Comparison of ENCODE assay signal across 25 cellular contexts in genomic region chr6:169833258-169833794, GRCh38.
DNase-seq lines count a peak whose midpoint lies in the region; ATAC-seq and TF ChIP-seq lines count a peak whose summit lies in the region.
"Had no signal": no experiment of that assay in that cellular context is flagged by ENCODE, and none has a peak within 500 bp of the region (broad histone marks: within the 10 kb centered on the region; RNA-seq: fewer than 3 reads in every experiment).

No MANE protein-coding gene starts in this region.

- H3K4me1 ChIP-seq in esophagus muscularis mucosa (peaks cover 0 to 7% (median 4%) of the 10 kb centered on the region in 4 donors), testis (no peaks in the 10 kb centered on the region), SJCRH30 (no peaks in the 10 kb centered on the region)
- H3K4me1 ChIP-seq: HAP-1 had no signal

- H3K27ac Mint-ChIP-seq in activated CD8-positive, alpha-beta memory T cell treated with anti-CD3 and anti-CD28 coated beads, Interleukin-2, amount 10 ng/mL, durations not matched to agents 7 days and 5 days, result no peak overlapping the region
- no peak overlapping the region for H3K27ac Mint-ChIP-seq in HFFc6
- H3K27ac Mint-ChIP-seq: activated CD4-positive, alpha-beta memory T cell treated with anti-CD3 and anti-CD28 coated beads for 36 hours; activated naive CD4-positive, alpha-beta T cell treated with anti-CD3 and anti-CD28 coated beads, Interleukin-2, amount 50 U/mL, for 24 hours; activated T-helper 2 cell treated with anti-CD3 and anti-CD28 coated beads, Interferon-gamma antibody, Interleukin-2, Interleukin-4, amounts not matched to agents 10 μg/mL and 5 μg/mL and 100 μg/mL, durations not matched to agents 14 hours and 24 hours and 36 hours; CD4-positive, alpha-beta T cell; immature natural killer cell; T-helper 17 cell had no signal

- ATAC-seq in activated CD8-positive, alpha-beta memory T cell treated with anti-CD3 and anti-CD28 coated beads, Interleukin-2, amount 10 ng/mL, durations not matched to agents 7 days and 5 days, result no peak
- ATAC-seq in HG02973 (IDR thresholded peaks at IDR 0.05; ENCODE audit: unreplicated experiment), result no peak
- ATAC-seq: stimulated activated naive CD8-positive, alpha-beta T cell treated with anti-CD3 and anti-CD28 coated beads, Interleukin-15, Interleukin-2, amounts not matched to agents 100 U/mL and 50 U/mL, for 24 hours; T-helper 17 cell had no signal

- H3K9me3 ChIP-seq in esophagus muscularis mucosa, result no peaks in the 10 kb centered on the region
- no peaks in the 10 kb centered on the region for H3K9me3 ChIP-seq in testis
- H3K9me3 ChIP-seq in SJCRH30 (replicated peaks), result no peaks in the 10 kb centered on the region
- H3K9me3 ChIP-seq: HAP-1, ovary, thoracic aorta had no signal

- WGBS in esophagus muscularis mucosa, result 83% methylated on average over 7 of the region's 7 CpGs
- 90 to 95% methylated on average over 7 of the region's 7 CpGs for WGBS in testis, 2 donors

- no peaks in the 10 kb centered on the region for H3K9me3 Mint-ChIP-seq in activated CD8-positive, alpha-beta memory T cell treated with anti-CD3 and anti-CD28 coated beads, Interleukin-2, amount 10 ng/mL, durations not matched to agents 7 days and 5 days (ENCODE audit: low read depth)
- no peaks in the 10 kb centered on the region for H3K9me3 Mint-ChIP-seq in HFFc6
- H3K9me3 Mint-ChIP-seq: activated CD4-positive, alpha-beta memory T cell treated with anti-CD3 and anti-CD28 coated beads for 36 hours; activated naive CD4-positive, alpha-beta T cell treated with anti-CD3 and anti-CD28 coated beads, Interleukin-2, amount 50 U/mL, for 24 hours; activated T-helper 2 cell treated with anti-CD3 and anti-CD28 coated beads, Interferon-gamma antibody, Interleukin-2, Interleukin-4, amounts not matched to agents 10 μg/mL and 5 μg/mL and 100 μg/mL, durations not matched to agents 14 hours and 24 hours and 36 hours; CD4-positive, alpha-beta T cell had no signal

- peaks cover 0 to 37% (median 0%) of the 10 kb centered on the region in 4 donors for H3K27me3 ChIP-seq in esophagus muscularis mucosa
- no peaks in the 10 kb centered on the region for H3K27me3 ChIP-seq in testis
- no peaks in the 10 kb centered on the region for H3K27me3 ChIP-seq in SJCRH30
- H3K27me3 ChIP-seq: ovary had no signal

- no peak overlapping the region for H3K4me3 Mint-ChIP-seq in activated CD8-positive, alpha-beta memory T cell treated with anti-CD3 and anti-CD28 coated beads, Interleukin-2, amount 10 ng/mL, durations not matched to agents 7 days and 5 days
- no peak overlapping the region for H3K4me3 Mint-ChIP-seq in HFFc6
- H3K4me3 Mint-ChIP-seq: activated CD4-positive, alpha-beta memory T cell treated with anti-CD3 and anti-CD28 coated beads for 36 hours; activated naive CD4-positive, alpha-beta T cell treated with anti-CD3 and anti-CD28 coated beads, Interleukin-2, amount 50 U/mL, for 24 hours; CD4-positive, alpha-beta T cell; immature natural killer cell; T-helper 17 cell had no signal

- intact Hi-C loops in esophagus muscularis mucosa (cut with DNase I), result loop anchor here (10.0 kb wide), 1 partner anchor 461 kb away; the partner anchor contains the start of gene DLL1
- intact Hi-C loops in testis (cut with DNase I; ENCODE audit: low total_unique reads), result loop anchor here (10.0 kb wide), 1 partner anchor 461 kb away; the partner anchor contains the start of gene DLL1

- TF ChIP-seq CTCF in esophagus muscularis mucosa (IDR thresholded peaks at IDR 0.05), result no peak
- no peak for TF ChIP-seq CTCF in testis (IDR thresholded peaks at IDR 0.05)
- no peak for TF ChIP-seq CTCF in HFFc6 (IDR thresholded peaks at IDR 0.05)

- no peak for TF ChIP-seq EP300 in esophagus muscularis mucosa (IDR thresholded peaks at IDR 0.05)

- H3K36me3 ChIP-seq in esophagus muscularis mucosa (no peaks in the 10 kb centered on the region), testis (ENCODE audit: low read depth, missing control alignments) (no peaks in the 10 kb centered on the region), SJCRH30 (no peaks in the 10 kb centered on the region)
- H3K36me3 ChIP-seq: HAP-1, ovary, thoracic aorta had no signal

- no peak for TF ChIP-seq POLR2A in esophagus muscularis mucosa (IDR thresholded peaks at IDR 0.05; ENCODE audit: low read depth)
- no peak for TF ChIP-seq POLR2A in testis (IDR thresholded peaks at IDR 0.05)

- CTCF ChIA-PET in activated CD8-positive, alpha-beta memory T cell treated with anti-CD3 and anti-CD28 coated beads, Interleukin-2, amount 10 ng/mL, durations not matched to agents 7 days and 5 days (lab: Charles Lee), result interaction anchor here (1.2 to 3.0 kb wide), 4 partner anchors 9 to 456 kb away, joined by 3 to 13 read pairs (median 4); no protein-coding TSS in a partner anchor

- peaks cover 2% of the 10 kb centered on the region for H3K4me1 Mint-ChIP-seq in activated CD8-positive, alpha-beta memory T cell treated with anti-CD3 and anti-CD28 coated beads, Interleukin-2, amount 10 ng/mL, durations not matched to agents 7 days and 5 days
- peaks cover 12% of the 10 kb centered on the region for H3K4me1 Mint-ChIP-seq in HFFc6 (ENCODE audit: low read depth)

- H3K36me3 Mint-ChIP-seq in activated CD8-positive, alpha-beta memory T cell treated with anti-CD3 and anti-CD28 coated beads, Interleukin-2, amount 10 ng/mL, durations not matched to agents 7 days and 5 days, result no peaks in the 10 kb centered on the region
- H3K36me3 Mint-ChIP-seq in HFFc6 (ENCODE audit: low read depth), result no peaks in the 10 kb centered on the region
- H3K36me3 Mint-ChIP-seq: activated CD4-positive, alpha-beta memory T cell treated with anti-CD3 and anti-CD28 coated beads for 36 hours; activated naive CD4-positive, alpha-beta T cell treated with anti-CD3 and anti-CD28 coated beads, Interleukin-2, amount 50 U/mL, for 24 hours had no signal

- H3K27me3 Mint-ChIP-seq in activated CD8-positive, alpha-beta memory T cell treated with anti-CD3 and anti-CD28 coated beads, Interleukin-2, amount 10 ng/mL, durations not matched to agents 7 days and 5 days, result peaks cover 51% of the 10 kb centered on the region
- peaks cover 11% of the 10 kb centered on the region; the same call in 1 of the 2 replicates for H3K27me3 Mint-ChIP-seq in HFFc6 (ENCODE audit: insufficient read depth)

- H3K4me3 ChIP-seq in esophagus muscularis mucosa, result no peak overlapping the region
- H3K4me3 ChIP-seq in testis, result no peak overlapping the region
- no peak overlapping the region for H3K4me3 ChIP-seq in SJCRH30
- H3K4me3 ChIP-seq: HAP-1, ovary, thoracic aorta had no signal

- DNase-seq in activated CD8-positive, alpha-beta memory T cell treated with anti-CD3 and anti-CD28 coated beads, Interleukin-2, amount 10 ng/mL, durations not matched to agents 7 days and 5 days, result peak; percentile 11
- no peak for DNase-seq in activated CD8-positive, alpha-beta memory T cell treated with anti-CD3 and anti-CD28 coated beads for 24 hours
- DNase-seq in RPMI7951 (ENCODE audit: low read depth) (peak; percentile 28), esophagus muscularis mucosa (ENCODE audit: extremely low spot score) (peak; percentile 31), testis (peak; percentile 5), HFFc6 (no peak), SJCRH30 (no peak)
- DNase-seq: activated CD4-positive, alpha-beta memory T cell treated with anti-CD3 and anti-CD28 coated beads for 36 hours; activated CD4-positive, alpha-beta T cell treated with anti-CD3 and anti-CD28 coated beads for 1 hour; CD4-positive, alpha-beta T cell; immature natural killer cell; mesenchymal stem cell; NCI-H1930; NCI-H2171 treated with DMSO at 0.1 percent for 48 hours; ovary; small intestine; stimulated activated CD4-positive, alpha-beta T cell treated with anti-CD3 and anti-CD28 coated beads, Interleukin-1b, Interleukin-23, amount 100 ng/mL, for 48 hours; stimulated activated naive CD8-positive, alpha-beta T cell treated with anti-CD3 and anti-CD28 coated beads, Interleukin-15, Interleukin-2, amounts not matched to agents 100 U/mL and 50 U/mL, for 24 hours; T-helper 17 cell had no signal

- H3K27ac ChIP-seq in esophagus muscularis mucosa (replicated peaks in 1 of 4) (no peak overlapping the region), testis (no peak overlapping the region), SJCRH30 (no peak overlapping the region)
- H3K27ac ChIP-seq: epithelial cell of prostate, ovary, thoracic aorta had no signal

Comparison
In these comparisons a context has a peak if more than half of its experiments do, and no peak if none do; other contexts are left out.
1. DNase-seq: peak in activated CD8-positive, alpha-beta memory T cell treated with anti-CD3 and anti-CD28 coated beads, Interleukin-2, amount 10 ng/mL, durations not matched to agents 7 days and 5 days (single experiment), RPMI7951 (single experiment), esophagus muscularis mucosa (single experiment) and testis (single experiment); none in activated CD8-positive, alpha-beta memory T cell treated with anti-CD3 and anti-CD28 coated beads for 24 hours (single experiment), HFFc6 (single experiment) and SJCRH30 (0 of 2).